In the genomic region with DNA sequence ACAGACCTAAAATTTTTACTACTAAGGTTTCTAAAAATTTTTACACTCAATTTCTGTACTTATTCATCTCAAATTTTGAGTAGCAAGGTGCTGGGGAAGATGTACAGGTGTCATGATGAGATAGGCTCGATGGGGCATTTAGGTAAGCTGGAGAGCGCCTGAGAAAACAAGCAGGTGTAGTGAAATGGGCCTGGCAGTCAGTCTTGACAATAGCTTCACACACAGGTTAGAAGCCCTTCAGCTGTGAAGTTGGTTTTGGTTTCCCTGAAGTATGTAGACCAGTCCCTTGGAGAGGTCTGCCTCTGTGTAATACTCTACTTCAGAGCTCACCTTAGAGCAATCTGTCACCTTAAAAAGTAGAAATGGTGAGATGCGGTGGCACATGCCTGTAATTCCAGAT, we compare ENCODE assay signal across 29 cellular contexts.
"Had no signal": no experiment of that assay in that cellular context is flagged by ENCODE, and none has a peak within 500 bp of the region (broad histone marks: within the 10 kb centered on the region; RNA-seq: fewer than 3 reads in every experiment).

No MANE protein-coding gene starts in this region.

- H3K27me3 ChIP-seq: neutrophil, right lobe of liver, sigmoid colon, stomach, thyroid gland, tibial nerve, upper lobe of right lung, uterus had no signal

- H3K4me3 Mint-ChIP-seq: naive thymus-derived CD8-positive, alpha-beta T cell; natural killer cell treated with Interleukin-12 subunit alpha and Interleukin-12 subunit beta and Interleukin-15 and Interleukin-18, amount 100 ng/mL, for 72 hours; nephron progenitor cell; neural crest cell; stimulated activated effector memory CD8-positive, alpha-beta T cell treated with anti-CD3 and anti-CD28 coated beads, Interleukin-12 subunit alpha, Interleukin-12 subunit beta, amount 100 ng/mL, for 72 hours; stimulated activated naive B cell treated with anti-CD40 and anti-IgM and Interleukin-4, amounts not matched to agents 10 μg/mL and 1 μg/mL and 100 μg/mL, for 72 hours; stimulated activated naive CD8-positive, alpha-beta T cell treated with anti-CD3 and anti-CD28 coated beads, Interleukin-15, Interleukin-2, amounts not matched to agents 100 ng/mL and 50 ng/mL, for 24 hours; type B pancreatic cell had no signal

- H3K36me3 ChIP-seq: neutrophil, right lobe of liver, sigmoid colon, thoracic aorta, thyroid gland, tibial nerve, upper lobe of right lung, uterus had no signal

- H3K27ac Mint-ChIP-seq: naive thymus-derived CD8-positive, alpha-beta T cell; natural killer cell treated with Interleukin-12 subunit alpha and Interleukin-12 subunit beta and Interleukin-15 and Interleukin-18, amount 100 ng/mL, for 72 hours; nephron progenitor cell; progenitor cell of endocrine pancreas; stimulated activated effector memory CD8-positive, alpha-beta T cell treated with anti-CD3 and anti-CD28 coated beads, Interleukin-12 subunit alpha, Interleukin-12 subunit beta, amount 100 ng/mL, for 72 hours; stimulated activated naive B cell treated with anti-CD40 and anti-IgM and Interleukin-4, amounts not matched to agents 10 μg/mL and 1 μg/mL and 100 μg/mL, for 72 hours; stimulated activated naive CD8-positive, alpha-beta T cell treated with anti-CD3 and anti-CD28 coated beads, Interleukin-15, Interleukin-2, amounts not matched to agents 100 ng/mL and 50 ng/mL, for 24 hours; type B pancreatic cell had no signal

- H3K4me1 ChIP-seq: parathyroid adenoma, psoas muscle, right lobe of liver, sigmoid colon, stomach, thyroid gland, tibial nerve, upper lobe of right lung, uterus had no signal

- H3K9me3 ChIP-seq: neutrophil, psoas muscle, right lobe of liver, sigmoid colon, stomach, thoracic aorta, thyroid gland, tibial nerve, upper lobe of right lung, uterus had no signal

- H3K27ac ChIP-seq: neutrophil, parathyroid adenoma, psoas muscle, right lobe of liver, sigmoid colon, stomach, thoracic aorta, thyroid gland, tibial nerve, upper lobe of right lung, uterus had no signal

- DNase-seq: naive thymus-derived CD8-positive, alpha-beta T cell; nephron progenitor cell; nucleus accumbens; posterior cingulate gyrus; psoas muscle; right cardiac atrium; right lobe of liver; sigmoid colon; small intestine; stimulated activated CD4-positive, alpha-beta T cell treated with anti-CD3 and anti-CD28 coated beads, Interleukin-15, amount 100 ng/mL, for 24 hours; stimulated activated CD4-positive, alpha-beta T cell treated with anti-CD3 and anti-CD28 coated beads, Interleukin-2, amount 100 ng/mL, for 24 hours; stimulated activated CD4-positive, alpha-beta T cell treated with anti-CD3 and anti-CD28 coated beads, Interleukin-2, amount 100 ng/mL, for 48 hours; stimulated activated CD4-positive, alpha-beta T cell treated with anti-CD3 and anti-CD28 coated beads, Interleukin-4, amount 100 ng/mL, for 24 hours; stimulated activated naive B cell treated with anti-CD40 and anti-IgM and Interleukin-4, amounts not matched to agents 10 μg/mL and 1 μg/mL and 100 μg/mL, for 72 hours; stimulated activated naive CD4-positive, alpha-beta T cell treated with Interleukin-2 at 50 U/mL for 16 hours; stomach; thyroid gland; upper lobe of right lung; uterus had no signal

- H3K27me3 Mint-ChIP-seq: naive thymus-derived CD8-positive, alpha-beta T cell; progenitor cell of endocrine pancreas; stimulated activated naive B cell treated with anti-CD40 and anti-IgM and Interleukin-4, amounts not matched to agents 10 μg/mL and 1 μg/mL and 100 μg/mL, for 72 hours; stimulated activated naive CD8-positive, alpha-beta T cell treated with anti-CD3 and anti-CD28 coated beads, Interleukin-15, Interleukin-2, amounts not matched to agents 100 ng/mL and 50 ng/mL, for 24 hours; type B pancreatic cell had no signal

- H3K4me3 ChIP-seq: psoas muscle, right lobe of liver, sigmoid colon, stomach, thoracic aorta, thyroid gland, tibial nerve, upper lobe of right lung, uterus had no signal

- H3K4me1 Mint-ChIP-seq: naive thymus-derived CD8-positive, alpha-beta T cell; nephron progenitor cell; stimulated activated effector memory CD8-positive, alpha-beta T cell treated with anti-CD3 and anti-CD28 coated beads, Interleukin-12 subunit alpha, Interleukin-12 subunit beta, amount 100 ng/mL, for 72 hours; stimulated activated naive B cell treated with anti-CD40 and anti-IgM and Interleukin-4, amounts not matched to agents 10 μg/mL and 1 μg/mL and 100 μg/mL, for 72 hours had no signal

- H3K36me3 Mint-ChIP-seq: natural killer cell treated with Interleukin-12 subunit alpha and Interleukin-12 subunit beta and Interleukin-15 and Interleukin-18, amount 100 ng/mL, for 72 hours; stimulated activated effector memory CD8-positive, alpha-beta T cell treated with anti-CD3 and anti-CD28 coated beads, Interleukin-12 subunit alpha, Interleukin-12 subunit beta, amount 100 ng/mL, for 72 hours; stimulated activated naive B cell treated with anti-CD40 and anti-IgM and Interleukin-4, amounts not matched to agents 10 μg/mL and 1 μg/mL and 100 μg/mL, for 72 hours; type B pancreatic cell had no signal

- H3K9me3 Mint-ChIP-seq: naive thymus-derived CD8-positive, alpha-beta T cell; natural killer cell treated with Interleukin-12 subunit alpha and Interleukin-12 subunit beta and Interleukin-15 and Interleukin-18, amount 100 ng/mL, for 72 hours; nephron progenitor cell; neural crest cell; stimulated activated effector memory CD8-positive, alpha-beta T cell treated with anti-CD3 and anti-CD28 coated beads, Interleukin-12 subunit alpha, Interleukin-12 subunit beta, amount 100 ng/mL, for 72 hours; stimulated activated naive B cell treated with anti-CD40 and anti-IgM and Interleukin-4, amounts not matched to agents 10 μg/mL and 1 μg/mL and 100 μg/mL, for 72 hours; stimulated activated naive CD8-positive, alpha-beta T cell treated with anti-CD3 and anti-CD28 coated beads, Interleukin-15, Interleukin-2, amounts not matched to agents 100 ng/mL and 50 ng/mL, for 24 hours; type B pancreatic cell had no signal

- ATAC-seq: naive thymus-derived CD8-positive, alpha-beta T cell; natural killer cell treated with Interleukin-12 subunit alpha and Interleukin-12 subunit beta and Interleukin-15 and Interleukin-18, amount 100 ng/mL, for 72 hours; psoas muscle; right cardiac atrium; right lobe of liver; stimulated activated effector memory CD8-positive, alpha-beta T cell treated with anti-CD3 and anti-CD28 coated beads, Interleukin-12 subunit alpha, Interleukin-12 subunit beta, amount 100 ng/mL, for 72 hours; stimulated activated naive B cell treated with anti-CD40 and anti-IgM and Interleukin-4, amounts not matched to agents 10 μg/mL and 1 μg/mL and 100 μg/mL, for 72 hours; upper lobe of right lung had no signal
